8 cellular contexts compared by ENCODE assay signal in genomic region chr10:5446390-5446926, GRCh38. TPM values are rescaled to one million over a fixed set of nuclear protein-coding genes. Genes with fewer than 3 reads are reported as not detected.
DNase-seq lines count a peak whose midpoint lies in the region; ATAC-seq and TF ChIP-seq lines count a peak whose summit lies in the region.

No MANE protein-coding gene starts in this region.

- TF ChIP-seq CTCF in NB4 (IDR thresholded peaks at IDR 0.05; ENCODE audit: low read depth, low read length), result no peak
- no peak for TF ChIP-seq CTCF in kidney epithelial cell (IDR thresholded peaks at IDR 0.05; ENCODE audit: insufficient read depth, low read length, poor library complexity, severe bottlenecking)

- H3K4me3 ChIP-seq in NB4 (ENCODE audit: low read depth, low read length) (peak overlapping the region; percentile 69), kidney epithelial cell (ENCODE audit: low read depth, low read length) (peak overlapping the region; percentile 87)

- peak; percentile 65 for TF ChIP-seq POLR2A in NB4 (IDR thresholded peaks at IDR 0.05; ENCODE audit: extremely low read depth, insufficient read length)

- H3K36me3 ChIP-seq in kidney epithelial cell (ENCODE audit: control insufficient read depth, insufficient read depth, low read length), result no peaks in the 10 kb centered on the region

- ATAC-seq in GM21423 (IDR thresholded peaks at IDR 0.05; ENCODE audit: unreplicated experiment) (peak; percentile 51), GM18858 (IDR thresholded peaks at IDR 0.05; ENCODE audit: unreplicated experiment) (no peak)

- no peaks in the 10 kb centered on the region for H3K27me3 ChIP-seq in kidney epithelial cell (ENCODE audit: control insufficient read depth, insufficient read depth, low read length)

- peak; percentile 64 for DNase-seq in Ammon's horn (ENCODE audit: low spot score)
- DNase-seq in NB4 (ENCODE audit: low read depth), result peak; percentile 86
- peak; percentile 78 for DNase-seq in activated CD4-positive, alpha-beta T cell treated with anti-CD3 and anti-CD28 coated beads for 1 hour
- peak; percentile 61 for DNase-seq in cerebellar cortex (ENCODE audit: low spot score)
- peak; percentile 69 for DNase-seq in kidney epithelial cell (ENCODE audit: low read depth)
- DNase-seq in stimulated activated CD4-positive, alpha-beta T cell treated with anti-CD3 and anti-CD28 coated beads, Interleukin-15, amount 100 ng/mL, for 1 hour (ENCODE audit: low read depth in 1 of 2, low spot score in 1 of 2), result peak; percentile 52 to 75

RNA-seq across cellular contexts. Expression of gene NET1, which starts 34.1 kb away (rescaled TPM):
- total RNA-seq in kidney epithelial cell, result 113 and 146 TPM in 2 replicates

RNA-seq across cellular contexts. Expression of gene TUBAL3, which starts 41.8 kb away (rescaled TPM):
- total RNA-seq in kidney epithelial cell, result 0.34 and 0.46 TPM in 2 replicates

RNA-seq across cellular contexts. Expression of gene CALML5, which starts 52.9 kb away (rescaled TPM):
- 0.34 TPM in 1 of 2 replicates, not detected in the other for total RNA-seq in kidney epithelial cell
